Comparison of ENCODE assay signal across 8 cellular contexts in genomic region chr12:6635375-6635855, GRCh38. TPM values are rescaled to one million over a fixed set of nuclear protein-coding genes. Genes with fewer than 3 reads are reported as not detected.
DNase-seq lines count a peak whose midpoint lies in the region; ATAC-seq and TF ChIP-seq lines count a peak whose summit lies in the region.

No MANE protein-coding gene starts in this region.

- H3K4me3 ChIP-seq in mesodermal cell (ENCODE audit: extremely low read depth, insufficient read depth, low read length, poor library complexity, severe bottlenecking): no peak overlapping the region

- H3K36me3 ChIP-seq in mesodermal cell (ENCODE audit: control insufficient read depth, insufficient read depth, low read length): no peaks in the 10 kb centered on the region

- H3K27ac ChIP-seq in mesodermal cell (ENCODE audit: low read depth, low read length, severe bottlenecking): peak overlapping the region; percentile 17

- 64 to 77% methylated on average over 5 of the region's 5 CpGs for WGBS in mesodermal cell (ENCODE audit: insufficient coverage in 2 of 2), 2 experiments

- DNase-seq in GM10266 (ENCODE audit: extremely low spot score): peak; percentile 73
- peak; percentile 65 for DNase-seq in activated CD8-positive, alpha-beta memory T cell treated with anti-CD3 and anti-CD28 coated beads, Interleukin-2, amount 50 U/mL, for 4 hours
- DNase-seq in NCI-H774 (lab: John Stamatoyannopoulos, UW): no peak
- no peak for DNase-seq in OCI-M2 (lab: John Stamatoyannopoulos, UW; ENCODE audit: unreplicated experiment)
- no peak for DNase-seq in Right ventricle myocardium inferior (ENCODE audit: missing footprints)

- peak; percentile 44 for ATAC-seq in HG03378 (IDR thresholded peaks at IDR 0.05; ENCODE audit: unreplicated experiment)
- no peak for ATAC-seq in HG03039 (IDR thresholded peaks at IDR 0.05; ENCODE audit: unreplicated experiment)
- ATAC-seq in Right ventricle myocardium inferior: no peak

- TF ChIP-seq CTCF in GM10266 (IDR thresholded peaks at IDR 0.05; ENCODE audit: control insufficient read depth, insufficient read depth, low read depth, missing control alignments): no peak

- H3K9me3 ChIP-seq in mesodermal cell (ENCODE audit: control insufficient read depth, low read length): no peaks in the 10 kb centered on the region

- H3K4me1 ChIP-seq in mesodermal cell (ENCODE audit: control insufficient read depth, insufficient read depth, low read length, poor library complexity, severe bottlenecking): peaks cover 40% of the 10 kb centered on the region

- intact Hi-C loops in Right ventricle myocardium inferior (cut with DNase I): no loop called here

RNA-seq across cellular contexts. Expression of gene LPAR5, which starts 0.3 kb away (rescaled TPM):
- polyA plus RNA-seq in mesodermal cell (2013, experiment 1 of 2): 3.2 TPM
- 1.7 TPM for polyA plus RNA-seq in mesodermal cell (2013, experiment 2 of 2)
- total RNA-seq in Right ventricle myocardium inferior: 7.5 TPM

RNA-seq across cellular contexts. Expression of gene ACRBP, which starts 11.8 kb away (rescaled TPM):
- polyA plus RNA-seq in mesodermal cell (2013, experiment 1 of 2): 6.3 TPM
- polyA plus RNA-seq in mesodermal cell (2013, experiment 2 of 2): 4.0 TPM
- total RNA-seq in Right ventricle myocardium inferior: 1.2 TPM

RNA-seq across cellular contexts. Expression of gene ING4, which starts 27.5 kb away (rescaled TPM):
- polyA plus RNA-seq in mesodermal cell (2013, experiment 1 of 2): 38.7 TPM
- polyA plus RNA-seq in mesodermal cell (2013, experiment 2 of 2): 38.1 TPM
- 21.1 TPM for total RNA-seq in Right ventricle myocardium inferior

RNA-seq across cellular contexts. Expression of gene CHD4, which starts 28.2 kb away (rescaled TPM):
- 261 TPM for polyA plus RNA-seq in mesodermal cell (2013, experiment 1 of 2)
- 233 TPM for polyA plus RNA-seq in mesodermal cell (2013, experiment 2 of 2)
- total RNA-seq in Right ventricle myocardium inferior: 165 TPM

RNA-seq across cellular contexts. Expression of gene ZNF384, which starts 53.8 kb away (rescaled TPM):
- 64.8 TPM for polyA plus RNA-seq in mesodermal cell (2013, experiment 1 of 2)
- 55.8 TPM for polyA plus RNA-seq in mesodermal cell (2013, experiment 2 of 2)
- 26.0 TPM for total RNA-seq in Right ventricle myocardium inferior

Comparison
In these comparisons a context has a peak if more than half of its experiments do, and no peak if none do; other contexts are left out.
1. DNase-seq: peak in GM10266 (single experiment) and activated CD8-positive, alpha-beta memory T cell treated with anti-CD3 and anti-CD28 coated beads, Interleukin-2, amount 50 U/mL, for 4 hours (single experiment); none in NCI-H774 (single experiment), OCI-M2 (single experiment) and Right ventricle myocardium inferior (single experiment).